ENCODE assay signal across 25 cellular contexts in genomic region chr2:83971547-83971946, GRCh38.
A peak's percentile ranks its signal among the peaks of the same experiment; 100 is the strongest.
DNase-seq lines count a peak whose midpoint lies in the region; TF ChIP-seq lines count a peak whose summit lies in the region.
"Had no signal": no experiment of that assay in that cellular context is flagged by ENCODE, and none has a peak within 500 bp of the region (broad histone marks: within the 10 kb centered on the region; RNA-seq: fewer than 3 reads in every experiment).

No MANE protein-coding gene starts in this region.

- H3K27me3 ChIP-seq in breast epithelium (no peaks in the 10 kb centered on the region), colonic mucosa (no peaks in the 10 kb centered on the region)
- H3K27me3 ChIP-seq: right lobe of liver, tibial nerve had no signal

- no peak for TF ChIP-seq CTCF in MCF 10A (IDR thresholded peaks at IDR 0.05; ENCODE audit: unreplicated experiment)
- TF ChIP-seq CTCF in breast epithelium (IDR thresholded peaks at IDR 0.05), result no peak
- no peak for TF ChIP-seq CTCF in colonic mucosa (IDR thresholded peaks at IDR 0.05)

- H3K4me1 Mint-ChIP-seq in MCF 10A (ENCODE audit: insufficient read depth, unreplicated experiment), result peaks cover 14% of the 10 kb centered on the region
- H3K4me1 Mint-ChIP-seq: naive B cell had no signal

- no TSS peak for BruUV-seq in MCF 10A (replicated peaks; lab: Mats Ljungman, UMichigan)

- H3K4me1 ChIP-seq in breast epithelium (no peaks in the 10 kb centered on the region), colonic mucosa (no peaks in the 10 kb centered on the region)
- H3K4me1 ChIP-seq: right lobe of liver, tibial nerve had no signal

- POLR2A ChIA-PET in MCF 10A (lab: Yijun Ruan, JAX), result interaction anchor here (1.5 kb wide), 1 partner anchor 21 kb away, joined by 5 read pairs; no protein-coding TSS in a partner anchor

- no peak overlapping the region for H3K4me3 Mint-ChIP-seq in MCF 10A (ENCODE audit: unreplicated experiment)
- H3K4me3 Mint-ChIP-seq: activated CD4-positive, alpha-beta memory T cell treated with anti-CD3 and anti-CD28 coated beads for 36 hours; activated T-cell treated with anti-CD3 and anti-CD28 coated beads, Interleukin-2, amount 50 U/mL, for 72 hours; brain; naive B cell had no signal

- no peak overlapping the region for H3K4me3 ChIP-seq in breast epithelium
- H3K4me3 ChIP-seq in colonic mucosa, result no peak overlapping the region
- H3K4me3 ChIP-seq: GM23248, PC-9, right lobe of liver, tibial nerve had no signal

- H3K36me3 ChIP-seq in breast epithelium (no peaks in the 10 kb centered on the region), colonic mucosa (no peaks in the 10 kb centered on the region)
- H3K36me3 ChIP-seq: right lobe of liver, tibial nerve had no signal

- H3K9me3 Mint-ChIP-seq in MCF 10A (ENCODE audit: unreplicated experiment), result peaks cover 6% of the 10 kb centered on the region

- peak overlapping the region; percentile 61 for H3K27ac Mint-ChIP-seq in MCF 10A (ENCODE audit: low read depth, unreplicated experiment)
- H3K27ac Mint-ChIP-seq: activated CD4-positive, alpha-beta memory T cell treated with anti-CD3 and anti-CD28 coated beads for 36 hours; activated T-cell treated with anti-CD3 and anti-CD28 coated beads, Interleukin-2, amount 50 U/mL, for 72 hours; naive B cell had no signal

- no peak overlapping the region for H3K27ac ChIP-seq in breast epithelium
- no peak overlapping the region for H3K27ac ChIP-seq in colonic mucosa
- H3K27ac ChIP-seq: 22Rv1, GM23248, PC-9, right lobe of liver, tibial nerve had no signal

- intact Hi-C loops in MCF 10A (cut with micrococcal nuclease), result no loop called here
- intact Hi-C loops in breast epithelium (cut with DNase I; ENCODE audit: low total_unique reads), result no loop called here
- intact Hi-C loops in colonic mucosa (cut with DNase I), result no loop called here

- H3K36me3 Mint-ChIP-seq in MCF 10A (ENCODE audit: insufficient read depth, unreplicated experiment), result no peaks in the 10 kb centered on the region
- H3K36me3 Mint-ChIP-seq: activated CD4-positive, alpha-beta memory T cell treated with anti-CD3 and anti-CD28 coated beads for 36 hours; naive B cell had no signal

- DNase-seq in MCF 10A (ENCODE audit: unreplicated experiment) (peak; percentile 9), breast epithelium (ENCODE audit: low spot score in 2 of 2) (no peak), amniotic epithelial cell (ENCODE audit: low read depth) (peak; percentile 0), iris pigment epithelial cell (ENCODE audit: low read depth) (peak; percentile 0), inferior parietal cortex (ENCODE audit: extremely low spot score) (no peak), NCI-H1048 (lab: John Stamatoyannopoulos, UW) (no peak), colonic mucosa (no peak), NCI-H82 (lab: John Stamatoyannopoulos, UW) (no peak)
- DNase-seq: activated CD4-positive, alpha-beta memory T cell treated with anti-CD3 and anti-CD28 coated beads for 36 hours; activated CD4-positive, CD25-positive, alpha-beta regulatory T cell treated with anti-CD3 and anti-CD28 coated beads, Interleukin-2, amount 50 U/mL, for 72 hours; activated T-cell treated with anti-CD3 and anti-CD28 coated beads, Interleukin-2, amount 50 U/mL, for 72 hours; DMS79 treated with DMSO at 0.1 percent for 48 hours; GM23248; left ventricle myocardium superior; naive B cell; NCI-H1105; NCI-H187; NCI-H2171; NCI-H510A treated with DMSO at 0.1 percent for 48 hours; PC-9; right lobe of liver; SK-N-SH had no signal

- no peaks in the 10 kb centered on the region for H3K27me3 Mint-ChIP-seq in MCF 10A (ENCODE audit: insufficient read depth, unreplicated experiment)
- H3K27me3 Mint-ChIP-seq: naive B cell had no signal

- no peak for TF ChIP-seq POLR2A in breast epithelium (IDR thresholded peaks at IDR 0.05)

- H3K9ac ChIP-seq in colonic mucosa (ENCODE audit: low read depth in 2 of 2, low read length in 2 of 2), result no peak overlapping the region
- H3K9ac ChIP-seq: GM23248, SK-N-SH had no signal

- H3K9me3 ChIP-seq in breast epithelium, result peaks cover 0 to 10% of the 10 kb centered on the region in 2 donors
- no peaks in the 10 kb centered on the region for H3K9me3 ChIP-seq in colonic mucosa
- H3K9me3 ChIP-seq: right lobe of liver, SK-N-SH had no signal

- CTCF ChIA-PET in MCF 10A (lab: Yijun Ruan, JAX), result interaction anchor here (0.6 to 1.2 kb wide), 5 partner anchors 11 to 1644 kb away, joined by 3 read pairs; no protein-coding TSS in a partner anchor

Comparison
In these comparisons a context has a peak if more than half of its experiments do, and no peak if none do; other contexts are left out.
1. DNase-seq: peak in MCF 10A (single experiment), amniotic epithelial cell (single experiment) and iris pigment epithelial cell (single experiment); none in breast epithelium (0 of 2), inferior parietal cortex (single experiment), NCI-H1048 (single experiment), colonic mucosa (single experiment) and NCI-H82 (single experiment).